ENCODE assay signal across 8 cellular contexts in genomic region chr22:23509571-23510302, GRCh38.
A peak's percentile ranks its signal among the peaks of the same experiment; 100 is the strongest.
DNase-seq lines count a peak whose midpoint lies in the region; TF ChIP-seq lines count a peak whose summit lies in the region.
"Had no signal": no experiment of that assay in that cellular context is flagged by ENCODE, and none has a peak within 500 bp of the region (broad histone marks: within the 10 kb centered on the region; RNA-seq: fewer than 3 reads in every experiment).

No MANE protein-coding gene starts in this region.

- in situ Hi-C loops in G401 (cut with HindIII; ENCODE audit: low sequenced_read_pairs), result no loop called here

- H3K27me3 ChIP-seq in SK-N-SH (ENCODE audit: insufficient read depth), result no peaks in the 10 kb centered on the region

- no peaks in the 10 kb centered on the region for H3K9me2 ChIP-seq in SK-N-SH

- DNase-seq in G401 (ENCODE audit: low spot score) (peak; percentile 16), OCI-M1 (lab: John Stamatoyannopoulos, UW) (peak; percentile 45), fibroblast of villous mesenchyme (ENCODE audit: low read depth) (peak; percentile 27), smooth muscle cell of the brain vasculature (ENCODE audit: low read depth, low spot score) (peak; percentile 89), cortex of kidney (lab: John Stamatoyannopoulos, UW) (no peak), ureter (ENCODE audit: low spot score) (no peak), SK-N-SH (no peak)
- DNase-seq: activated CD8-positive, alpha-beta T cell treated with anti-CD3 and anti-CD28 coated beads for 36 hours had no signal

- H2AFZ ChIP-seq in SK-N-SH (ENCODE audit: low read depth), result no peak overlapping the region

- H3K4me2 ChIP-seq in SK-N-SH, result no peak overlapping the region

- H3K4me3 ChIP-seq in fibroblast of villous mesenchyme (ENCODE audit: low read depth, low read length), result no peak overlapping the region
- no peak overlapping the region for H3K4me3 ChIP-seq in SK-N-SH (ENCODE audit: low read depth in 2 of 2, low read length in 1 of 2)

- no peaks in the 10 kb centered on the region for H3K9me3 ChIP-seq in SK-N-SH

- H3K4me1 ChIP-seq in SK-N-SH (ENCODE audit: control insufficient read depth in 1 of 2, insufficient read depth in 2 of 2, low read depth in 1 of 2, low read length in 1 of 2), result peaks cover 0 to 12% of the 10 kb centered on the region in 2 experiments; a peak in 1 of 4 replicates

- TF ChIP-seq RAD21 in SK-N-SH (IDR thresholded peaks at IDR 0.05; ENCODE audit: low read length), result no peak

- H3K79me2 ChIP-seq in SK-N-SH (ENCODE audit: insufficient read depth), result no peaks in the 10 kb centered on the region

- no peak overlapping the region for H3K27ac ChIP-seq in SK-N-SH (ENCODE audit: low read depth in 2 of 2, low read length in 1 of 2)

- H3F3A ChIP-seq in SK-N-SH (replicated peaks; ENCODE audit: insufficient read depth), result no peaks in the 10 kb centered on the region

- WGBS in SK-N-SH (ENCODE audit: low lambda C conversion rate), result 90% methylated on average over 10 of the region's 11 CpGs

- TF ChIP-seq CTCF in fibroblast of villous mesenchyme (IDR thresholded peaks at IDR 0.05; ENCODE audit: insufficient read depth, low read depth, low read length), result no peak
- TF ChIP-seq CTCF in SK-N-SH (IDR thresholded peaks at IDR 0.05), result no peak

- H3K9ac ChIP-seq in SK-N-SH, result no peak overlapping the region

- no peak for TF ChIP-seq EP300 in SK-N-SH (IDR thresholded peaks at IDR 0.05; ENCODE audit: borderline replicate concordance in 1 of 2, low read depth in 1 of 2, low read length in 1 of 2)

- no peaks in the 10 kb centered on the region for H4K20me1 ChIP-seq in SK-N-SH (ENCODE audit: insufficient read depth)

- no peaks in the 10 kb centered on the region for H3K36me3 ChIP-seq in SK-N-SH (replicated peaks in 1 of 2; ENCODE audit: control insufficient read depth in 1 of 2, insufficient read depth in 2 of 2, low read length in 1 of 2)

- CTCF ChIA-PET in SK-N-SH (lab: Yijun Ruan, JAX), result interaction anchor here (1.1 to 2.1 kb wide), 3 partner anchors 13 to 124 kb away, joined by 3 to 7 read pairs (median 3); no protein-coding TSS in a partner anchor

- POLR2A ChIA-PET in SK-N-SH (lab: Yijun Ruan, JAX), result no interaction called here

TF ChIP-seq in SK-N-SH, 30 proteins besides CTCF, POLR2A, EP300 and RAD21:
- TF ChIP-seq TEAD4 (IDR thresholded peaks at IDR 0.05; ENCODE audit: borderline replicate concordance, insufficient read depth) (no peak), RFX5 (IDR thresholded peaks at IDR 0.05; ENCODE audit: low read length) (no peak), MXI1 (IDR thresholded peaks at IDR 0.05; ENCODE audit: low read depth, low read length) (no peak), FOXJ3 (CRISPR knock-in tag; IDR thresholded peaks at IDR 0.05) (no peak)

Comparison
In these comparisons a context has a peak if more than half of its experiments do, and no peak if none do; other contexts are left out.
1. DNase-seq: peak in G401 (single experiment), OCI-M1 (single experiment), fibroblast of villous mesenchyme (single experiment) and smooth muscle cell of the brain vasculature (single experiment); none in cortex of kidney (single experiment), ureter (single experiment) and SK-N-SH (single experiment).